Comparison of ENCODE assay signal across 19 cellular contexts in the genomic region with DNA sequence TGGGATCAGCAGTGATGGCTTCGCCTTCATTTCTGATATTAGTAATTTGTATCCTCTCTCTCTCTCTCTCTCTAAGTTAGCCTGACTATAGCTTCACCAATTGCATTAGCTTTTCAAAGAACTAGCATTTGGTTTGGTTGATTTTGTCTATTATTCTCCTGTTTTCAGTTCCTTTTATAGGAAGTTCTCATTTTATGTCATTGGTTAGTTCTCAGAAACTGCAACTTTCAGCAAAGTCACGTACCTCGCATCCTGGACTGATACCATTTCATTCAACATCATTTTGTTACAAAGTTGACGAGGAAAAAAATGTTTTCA.
DNase-seq lines count a peak whose midpoint lies in the region; ATAC-seq and TF ChIP-seq lines count a peak whose summit lies in the region.
"Had no signal": no experiment of that assay in that cellular context is flagged by ENCODE, and none has a peak within 500 bp of the region (broad histone marks: within the 10 kb centered on the region; RNA-seq: fewer than 3 reads in every experiment).

No MANE protein-coding gene starts in this region.

- peaks cover 14% of the 10 kb centered on the region for H3K9me3 Mint-ChIP-seq in activated T-helper 2 cell treated with anti-CD3 and anti-CD28 coated beads, Interferon-gamma antibody, Interleukin-2, Interleukin-4, amounts not matched to agents 10 μg/mL and 5 μg/mL and 100 μg/mL, durations not matched to agents 14 hours and 24 hours and 36 hours
- H3K9me3 Mint-ChIP-seq in natural killer cell: no peaks in the 10 kb centered on the region

- peak overlapping the region; percentile 23 for H3K4me3 Mint-ChIP-seq in activated T-helper 2 cell treated with anti-CD3 and anti-CD28 coated beads, Interferon-gamma antibody, Interleukin-2, Interleukin-4, amounts not matched to agents 10 μg/mL and 5 μg/mL and 100 μg/mL, durations not matched to agents 14 hours and 24 hours and 36 hours (ENCODE audit: low read depth)
- no peak overlapping the region for H3K4me3 Mint-ChIP-seq in natural killer cell

- peaks cover 9% of the 10 kb centered on the region for H3K4me1 Mint-ChIP-seq in activated T-helper 2 cell treated with anti-CD3 and anti-CD28 coated beads, Interferon-gamma antibody, Interleukin-2, Interleukin-4, amounts not matched to agents 10 μg/mL and 5 μg/mL and 100 μg/mL, durations not matched to agents 14 hours and 24 hours and 36 hours (ENCODE audit: low read depth)
- H3K4me1 Mint-ChIP-seq in natural killer cell: no peaks in the 10 kb centered on the region

- H3K36me3 Mint-ChIP-seq in activated T-helper 2 cell treated with anti-CD3 and anti-CD28 coated beads, Interferon-gamma antibody, Interleukin-2, Interleukin-4, amounts not matched to agents 10 μg/mL and 5 μg/mL and 100 μg/mL, durations not matched to agents 14 hours and 24 hours and 36 hours (ENCODE audit: low read depth): no peaks in the 10 kb centered on the region
- no peaks in the 10 kb centered on the region for H3K36me3 Mint-ChIP-seq in natural killer cell

- ATAC-seq in GM19043 (IDR thresholded peaks at IDR 0.05; ENCODE audit: low read depth, unreplicated experiment) (peak; percentile 42), GM21825 (IDR thresholded peaks at IDR 0.05; ENCODE audit: unreplicated experiment) (peak; percentile 59), HG03103 (IDR thresholded peaks at IDR 0.05; ENCODE audit: low read depth, unreplicated experiment) (peak; percentile 64), natural killer cell (no peak)

- DNase-seq in activated T-helper 2 cell treated with anti-CD3 and anti-CD28 coated beads, Interferon-gamma antibody, Interleukin-2, Interleukin-4, amounts not matched to agents 10 μg/mL and 5 μg/mL and 100 μg/mL, durations not matched to agents 14 hours and 24 hours and 36 hours (ENCODE audit: low spot score): no peak
- DNase-seq in foreskin fibroblast (no peak), natural killer cell (no peak), SHP77 treated with DMSO at 0.1 percent for 48 hours (lab: John Stamatoyannopoulos, UW) (no peak)
- DNase-seq: activated CD8-positive, alpha-beta memory T cell treated with anti-CD3 and anti-CD28 coated beads, Interleukin-2, amount 50 U/mL, for 48 hours; COR-L47; KG1; mesenchymal stem cell; NCI-H1694; NCI-H748 treated with DMSO at 0.1 percent for 48 hours; SIG-M5; spleen; transverse colon; WERI-Rb-1 had no signal

- intact Hi-C loops in activated T-helper 2 cell treated with anti-CD3 and anti-CD28 coated beads, Interferon-gamma antibody, Interleukin-2, Interleukin-4, amounts not matched to agents 10 μg/mL and 5 μg/mL and 100 μg/mL, durations not matched to agents 14 hours and 24 hours and 36 hours (cut with micrococcal nuclease): loop anchor here (2.0 kb wide), 1 partner anchor 296 kb away; no protein-coding TSS in a partner anchor
- intact Hi-C loops in natural killer cell (cut with micrococcal nuclease): no loop called here

- TF ChIP-seq CTCF in foreskin fibroblast (IDR thresholded peaks at IDR 0.05; ENCODE audit: low read depth, low read length) (no peak), natural killer cell (IDR thresholded peaks at IDR 0.05) (no peak)

- H3K4me3 ChIP-seq in foreskin fibroblast (ENCODE audit: low read depth in 1 of 2, low read length in 2 of 2): no peak overlapping the region
- H3K4me3 ChIP-seq: esophagus muscularis mucosa, HAP-1, spleen, transverse colon had no signal

- H3K27me3 Mint-ChIP-seq in activated T-helper 2 cell treated with anti-CD3 and anti-CD28 coated beads, Interferon-gamma antibody, Interleukin-2, Interleukin-4, amounts not matched to agents 10 μg/mL and 5 μg/mL and 100 μg/mL, durations not matched to agents 14 hours and 24 hours and 36 hours (ENCODE audit: low read depth): no peaks in the 10 kb centered on the region
- H3K27me3 Mint-ChIP-seq in natural killer cell (ENCODE audit: low read depth in 2 of 2): no peaks in the 10 kb centered on the region

- peak overlapping the region; percentile 60 for H3K27ac Mint-ChIP-seq in activated T-helper 2 cell treated with anti-CD3 and anti-CD28 coated beads, Interferon-gamma antibody, Interleukin-2, Interleukin-4, amounts not matched to agents 10 μg/mL and 5 μg/mL and 100 μg/mL, durations not matched to agents 14 hours and 24 hours and 36 hours
- H3K27ac Mint-ChIP-seq in natural killer cell: no peak overlapping the region

Comparison
In these comparisons a context has a peak if more than half of its experiments do, and no peak if none do; other contexts are left out.
1. ATAC-seq: peak in GM19043 (single experiment), GM21825 (single experiment) and HG03103 (single experiment); none in natural killer cell (0 of 3).